ENCODE assay signal across 16 cellular contexts in the genomic region with DNA sequence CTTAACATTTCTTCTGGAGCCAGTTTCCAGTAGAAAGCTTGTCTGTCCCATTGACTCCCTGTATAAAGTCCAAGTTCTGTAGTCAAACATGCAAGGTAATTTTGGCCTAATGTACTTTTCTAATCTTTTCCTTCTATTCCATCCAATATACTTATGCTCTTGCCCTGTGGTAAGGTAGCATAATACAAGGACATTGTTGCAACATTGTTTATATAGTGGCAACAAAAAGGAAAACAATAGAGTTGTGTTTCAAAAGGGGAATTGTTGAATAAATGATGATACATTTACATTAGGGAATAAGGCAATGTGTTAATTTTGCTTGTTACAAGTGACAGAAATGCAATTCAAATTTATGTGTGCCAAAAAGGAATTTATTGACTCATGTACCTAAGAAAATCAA. TPM values are rescaled to one million over a fixed set of nuclear protein-coding genes. Genes with fewer than 3 reads are reported as not detected.
DNase-seq lines count a peak whose midpoint lies in the region; ATAC-seq and TF ChIP-seq lines count a peak whose summit lies in the region.
"Had no signal": no experiment of that assay in that cellular context is flagged by ENCODE, and none has a peak within 500 bp of the region (broad histone marks: within the 10 kb centered on the region; RNA-seq: fewer than 3 reads in every experiment).

No MANE protein-coding gene starts in this region.

- no peaks in the 10 kb centered on the region for H3K79me2 ChIP-seq in ACC112 (ENCODE audit: control insufficient read depth, insufficient read depth, low read length, unreplicated experiment)

- H3K27me3 ChIP-seq in ACC112 (ENCODE audit: insufficient read depth, low read length): no peaks in the 10 kb centered on the region
- no peaks in the 10 kb centered on the region for H3K27me3 ChIP-seq in HUES6 (ENCODE audit: control insufficient read depth, insufficient read depth, low read length)
- no peaks in the 10 kb centered on the region for H3K27me3 ChIP-seq in dorsolateral prefrontal cortex

- TF ChIP-seq CTCF in dorsolateral prefrontal cortex (IDR thresholded peaks at IDR 0.05 in 54 of 56, conservative IDR thresholded peaks at IDR 0.05 in 2 of 56; ENCODE audit: low read depth in 1 of 56, partially characterized antibody in 56 of 56): no peak

- intact Hi-C loops in dorsolateral prefrontal cortex (cut with DNase I): no loop called here

- peaks cover 20% of the 10 kb centered on the region for H3K36me3 ChIP-seq in ACC112 (ENCODE audit: insufficient read depth, low read length)
- H3K36me3 ChIP-seq in HUES6 (ENCODE audit: control insufficient read depth, insufficient read depth, low read length): peaks cover 23% of the 10 kb centered on the region
- H3K36me3 ChIP-seq in mesodermal cell (ENCODE audit: control insufficient read depth, insufficient read depth, low read length): peaks cover 33% of the 10 kb centered on the region

- ATAC-seq in HG03571 (IDR thresholded peaks at IDR 0.05; ENCODE audit: unreplicated experiment) (no peak), HG02840 (IDR thresholded peaks at IDR 0.05; ENCODE audit: low FRiP score, unreplicated experiment) (no peak), HG03108 (IDR thresholded peaks at IDR 0.05; ENCODE audit: unreplicated experiment) (no peak)
- ATAC-seq: stimulated activated naive CD8-positive, alpha-beta T cell treated with anti-CD3 and anti-CD28 coated beads, Interleukin-15, Interleukin-2, amounts not matched to agents 100 U/mL and 50 U/mL, for 24 hours had no signal

- peaks cover 43% of the 10 kb centered on the region for H3K4me1 ChIP-seq in ACC112 (ENCODE audit: control insufficient read depth, insufficient read depth, low read length, unreplicated experiment)
- peaks cover 11% of the 10 kb centered on the region; the same call in 1 of the 2 replicates for H3K4me1 ChIP-seq in HUES6 (ENCODE audit: control insufficient read depth, insufficient read depth, low read length)
- peaks cover 16% of the 10 kb centered on the region for H3K4me1 ChIP-seq in mesodermal cell (ENCODE audit: control insufficient read depth, insufficient read depth, low read length, poor library complexity, severe bottlenecking)

- peak overlapping the region; percentile 17; the same call in 1 of the 2 replicates for H3K4me3 ChIP-seq in ACC112 (ENCODE audit: low read depth, low read length)
- H3K4me3 ChIP-seq in HUES6 (ENCODE audit: low read depth, low read length): no peak overlapping the region
- no peak overlapping the region for H3K4me3 ChIP-seq in dorsolateral prefrontal cortex
- H3K4me3 ChIP-seq in mesodermal cell (ENCODE audit: extremely low read depth, insufficient read depth, low read length, poor library complexity, severe bottlenecking): no peak overlapping the region
- H3K4me3 ChIP-seq: lung had no signal

- DNase-seq in dorsolateral prefrontal cortex (no peak), NCI-H1436 (lab: John Stamatoyannopoulos, UW) (no peak)
- DNase-seq: activated CD4-positive, CD25-positive, alpha-beta regulatory T cell treated with anti-CD3 and anti-CD28 coated beads, Interleukin-2, amount 50 U/mL, for 72 hours; activated CD8-positive, alpha-beta memory T cell treated with anti-CD3 and anti-CD28 coated beads, Interleukin-2, amount 50 U/mL, for 4 hours; activated naive CD4-positive, alpha-beta T cell treated with anti-CD3 and anti-CD28 coated beads, Interleukin-2, amount 50 U/mL, for 16 hours; central memory CD4-positive, alpha-beta T cell; NCI-H2029; NCI-H526 treated with DMSO at 0.1 percent for 48 hours; stimulated activated naive CD8-positive, alpha-beta T cell treated with anti-CD3 and anti-CD28 coated beads, Interleukin-15, Interleukin-2, amounts not matched to agents 100 U/mL and 50 U/mL, for 24 hours had no signal

- H3K27ac ChIP-seq in ACC112 (ENCODE audit: low read depth, low read length) (peak overlapping the region; percentile 81), HUES6 (ENCODE audit: low read depth, low read length) (peak overlapping the region; percentile 18; the same call in 1 of the 2 replicates), dorsolateral prefrontal cortex (peak overlapping the region in 50 of 59 donors; percentile 2 to 79 (median 49)), mesodermal cell (ENCODE audit: low read depth, low read length, severe bottlenecking) (peak overlapping the region; percentile 72)

- no peak overlapping the region for H3K9ac ChIP-seq in HUES6 (ENCODE audit: low read length)

- no peaks in the 10 kb centered on the region for H3K9me3 ChIP-seq in HUES6 (ENCODE audit: control insufficient read depth, insufficient read depth, low read depth, low read length)
- H3K9me3 ChIP-seq in mesodermal cell (ENCODE audit: control insufficient read depth, low read length): no peaks in the 10 kb centered on the region

- no peak overlapping the region for H2AFZ ChIP-seq in ACC112 (ENCODE audit: low read length, unreplicated experiment)

RNA-seq across cellular contexts. Expression of gene OMG, which starts 27.9 kb away (rescaled TPM):
- total RNA-seq in dorsolateral prefrontal cortex: 100 to 1,000 TPM in 68 of 120 experiments, 10 to 100 TPM in 52; 33.8 to 177 (median 105) TPM
- polyA plus RNA-seq in mesodermal cell (2013, experiment 1 of 2): not detected
- polyA plus RNA-seq in mesodermal cell (2013, experiment 2 of 2): not detected

RNA-seq across cellular contexts. Expression of gene EVI2B, which starts 44.7 kb away (rescaled TPM):
- total RNA-seq in dorsolateral prefrontal cortex: 10 to 100 TPM in 16 of 120 experiments, 1 to 10 TPM in 103, under 1 TPM in 1; 0.97 to 17.5 (median 5.9) TPM
- not detected for polyA plus RNA-seq in mesodermal cell (2013, experiment 1 of 2)
- polyA plus RNA-seq in mesodermal cell (2013, experiment 2 of 2): not detected

RNA-seq across cellular contexts. Expression of gene EVI2A, which starts 52.2 kb away (rescaled TPM):
- total RNA-seq in dorsolateral prefrontal cortex: 100 to 1,000 TPM in 14 of 120 experiments, 10 to 100 TPM in 104, 1 to 10 TPM in 2; 7.6 to 203 (median 47.5) TPM
- polyA plus RNA-seq in mesodermal cell (2013, experiment 1 of 2): 0.18 TPM
- not detected for polyA plus RNA-seq in mesodermal cell (2013, experiment 2 of 2)

Comparison
In these comparisons a context has a peak if more than half of its experiments do, and no peak if none do; other contexts are left out.
1. H3K27ac ChIP-seq: peak in every context shown above with its lines; median percentile 81 in ACC112; 72 in mesodermal cell; 49 in dorsolateral prefrontal cortex; 18 in HUES6.